Comparison of ENCODE assay signal across 8 cellular contexts in the genomic region with DNA sequence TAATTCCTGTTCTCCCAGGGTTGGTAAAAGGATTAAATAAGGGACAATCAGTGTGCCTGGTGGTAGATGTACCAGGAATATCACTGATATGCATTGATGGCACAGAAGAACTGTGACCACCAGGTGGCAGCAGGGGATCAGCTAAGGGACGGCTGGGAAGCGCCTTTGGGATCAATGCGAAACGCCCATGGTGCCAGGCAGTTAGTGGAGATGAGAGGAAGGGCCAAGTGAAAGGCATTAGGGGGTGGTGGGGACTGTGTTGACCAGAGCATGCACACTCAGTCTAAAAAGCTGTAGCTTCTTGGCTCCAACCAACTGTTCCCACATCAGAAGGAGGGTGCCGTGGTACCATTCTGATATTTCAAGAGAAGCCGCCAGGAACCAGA. TPM values are rescaled to one million over a fixed set of nuclear protein-coding genes. Genes with fewer than 3 reads are reported as not detected.
DNase-seq lines count a peak whose midpoint lies in the region; ATAC-seq and TF ChIP-seq lines count a peak whose summit lies in the region.

No MANE protein-coding gene starts in this region.

- H3K9me3 Mint-ChIP-seq in activated CD8-positive, alpha-beta T cell treated with anti-CD3 and anti-CD28 coated beads for 36 hours, result no peaks in the 10 kb centered on the region
- no peaks in the 10 kb centered on the region for H3K9me3 Mint-ChIP-seq in natural killer cell treated with Interleukin-12 subunit alpha and Interleukin-12 subunit beta and Interleukin-15 and Interleukin-18, amount 100 ng/mL, for 72 hours

- TF ChIP-seq CTCF in activated CD8-positive, alpha-beta T cell treated with anti-CD3 and anti-CD28 coated beads for 36 hours (IDR thresholded peaks at IDR 0.05), result peak; percentile 98
- peak; percentile 77 for TF ChIP-seq CTCF in fibroblast of pulmonary artery (IDR thresholded peaks at IDR 0.05; ENCODE audit: low read length, missing control alignments)

- no peaks in the 10 kb centered on the region for H3K36me3 Mint-ChIP-seq in activated CD8-positive, alpha-beta T cell treated with anti-CD3 and anti-CD28 coated beads for 36 hours (ENCODE audit: low read depth)
- no peaks in the 10 kb centered on the region for H3K36me3 Mint-ChIP-seq in natural killer cell treated with Interleukin-12 subunit alpha and Interleukin-12 subunit beta and Interleukin-15 and Interleukin-18, amount 100 ng/mL, for 72 hours

- peak; percentile 65 for ATAC-seq in activated CD8-positive, alpha-beta T cell treated with anti-CD3 and anti-CD28 coated beads for 36 hours
- peak in 1 of 2 donors; percentile 61 for ATAC-seq in natural killer cell treated with Interleukin-12 subunit alpha and Interleukin-12 subunit beta and Interleukin-15 and Interleukin-18, amount 100 ng/mL, for 72 hours
- ATAC-seq in HG03521 (IDR thresholded peaks at IDR 0.05; ENCODE audit: unreplicated experiment), result no peak

- DNase-seq in DMS153 (lab: John Stamatoyannopoulos, UW) (peak; percentile 28), DMS153 treated with DMSO at 0.1 percent for 48 hours (lab: John Stamatoyannopoulos, UW; ENCODE audit: unreplicated experiment) (no peak), HEK293T (ENCODE audit: extremely low spot score) (peak; percentile 76), NCI-H345 treated with DMSO at 0.1 percent for 48 hours (lab: John Stamatoyannopoulos, UW; ENCODE audit: unreplicated experiment) (peak; percentile 29), fibroblast of pulmonary artery (ENCODE audit: low read depth) (peak; percentile 75)
- DNase-seq in activated CD8-positive, alpha-beta T cell treated with anti-CD3 and anti-CD28 coated beads for 36 hours, result peak; percentile 81
- DNase-seq in natural killer cell treated with Interleukin-12 subunit alpha and Interleukin-12 subunit beta and Interleukin-15 and Interleukin-18, amount 100 ng/mL, for 72 hours (ENCODE audit: low spot score), result peak; percentile 78

- intact Hi-C loops in activated CD8-positive, alpha-beta T cell treated with anti-CD3 and anti-CD28 coated beads for 36 hours (cut with micrococcal nuclease), result loop anchor here (1.0 to 10.0 kb wide), 3 partner anchors 191 to 355 kb away; partner anchors contain the start of gene SLC26A2

- POLR2A ChIA-PET in HEK293T (lab: Yijun Ruan, JAX), result no interaction called here
- POLR2A ChIA-PET in activated CD8-positive, alpha-beta T cell treated with anti-CD3 and anti-CD28 coated beads for 36 hours (lab: Charles Lee), result no interaction called here

- H3K4me3 ChIP-seq in fibroblast of pulmonary artery (replicated peaks; ENCODE audit: low read depth, low read length), result no peak overlapping the region

- no peaks in the 10 kb centered on the region for H3K27me3 Mint-ChIP-seq in activated CD8-positive, alpha-beta T cell treated with anti-CD3 and anti-CD28 coated beads for 36 hours
- H3K27me3 Mint-ChIP-seq in natural killer cell treated with Interleukin-12 subunit alpha and Interleukin-12 subunit beta and Interleukin-15 and Interleukin-18, amount 100 ng/mL, for 72 hours, result peaks cover 0 to 3% of the 10 kb centered on the region in 2 donors

- H3K4me3 Mint-ChIP-seq in activated CD8-positive, alpha-beta T cell treated with anti-CD3 and anti-CD28 coated beads for 36 hours, result no peak overlapping the region
- H3K4me3 Mint-ChIP-seq in natural killer cell treated with Interleukin-12 subunit alpha and Interleukin-12 subunit beta and Interleukin-15 and Interleukin-18, amount 100 ng/mL, for 72 hours, result no peak overlapping the region

- peaks cover 19% of the 10 kb centered on the region for H3K4me1 Mint-ChIP-seq in activated CD8-positive, alpha-beta T cell treated with anti-CD3 and anti-CD28 coated beads for 36 hours (ENCODE audit: low read depth)
- peaks cover 2 to 6% of the 10 kb centered on the region in 2 donors for H3K4me1 Mint-ChIP-seq in natural killer cell treated with Interleukin-12 subunit alpha and Interleukin-12 subunit beta and Interleukin-15 and Interleukin-18, amount 100 ng/mL, for 72 hours (ENCODE audit: low read depth in 2 of 2)

- H3K27ac Mint-ChIP-seq in activated CD8-positive, alpha-beta T cell treated with anti-CD3 and anti-CD28 coated beads for 36 hours, result no peak overlapping the region
- H3K27ac Mint-ChIP-seq in natural killer cell treated with Interleukin-12 subunit alpha and Interleukin-12 subunit beta and Interleukin-15 and Interleukin-18, amount 100 ng/mL, for 72 hours, result no peak overlapping the region

- CTCF ChIA-PET in HEK293T (lab: Yijun Ruan, JAX), result interaction anchor here (0.6 to 2.3 kb wide), 12 partner anchors 9 to 353 kb away, joined by 3 to 19 read pairs (median 5); no protein-coding TSS in a partner anchor
- CTCF ChIA-PET in activated CD8-positive, alpha-beta T cell treated with anti-CD3 and anti-CD28 coated beads for 36 hours (lab: Charles Lee), result interaction anchor here (0.6 to 8.7 kb wide), 31 partner anchors 9 to 357 kb away, joined by 3 to 111 read pairs (median 4); no protein-coding TSS in a partner anchor

TF ChIP-seq in HEK293T, 16 proteins besides CTCF, POLR2A, EP300 and RAD21:
- no peak for TF ChIP-seq SP1 (IDR thresholded peaks at IDR 0.05)
- TF ChIP-seq L3MBTL2 (conservative IDR thresholded peaks at IDR 0.05), result no peak

RNA-seq across cellular contexts. Expression of gene ARHGEF37, which starts 55.6 kb away (rescaled TPM):
- 1 to 10 TPM; 1.1 TPM for total RNA-seq in activated CD8-positive, alpha-beta T cell treated with anti-CD3 and anti-CD28 coated beads for 36 hours
- total RNA-seq in natural killer cell treated with Interleukin-12 subunit alpha and Interleukin-12 subunit beta and Interleukin-15 and Interleukin-18, amount 100 ng/mL, for 72 hours, result under 1 TPM in 1 of 2 donors, not detected in 1; 0.67 TPM
